Comparison of ENCODE assay signal across 23 cellular contexts in genomic region chr4:77235289-77235854, GRCh38.
A peak's percentile ranks its signal among the peaks of the same experiment; 100 is the strongest.
DNase-seq lines count a peak whose midpoint lies in the region; ATAC-seq and TF ChIP-seq lines count a peak whose summit lies in the region.
"Had no signal": no experiment of that assay in that cellular context is flagged by ENCODE, and none has a peak within 500 bp of the region (broad histone marks: within the 10 kb centered on the region; RNA-seq: fewer than 3 reads in every experiment).

No MANE protein-coding gene starts in this region.

- DNase-seq in hippocampal formation (lab: John Stamatoyannopoulos, UW) (no peak), natural killer cell (no peak), SHP77 (lab: John Stamatoyannopoulos, UW) (no peak), T-helper 9 cell (no peak)
- DNase-seq: activated CD4-positive, CD25-positive, alpha-beta regulatory T cell; activated CD8-positive, alpha-beta T cell treated with anti-CD3 and anti-CD28 coated beads for 36 hours; activated naive CD4-positive, alpha-beta T cell treated with Interleukin-2 at 50 U/mL for 16 hours; activated T-cell treated with anti-CD3 and anti-CD28 coated beads, Interleukin-2, amount 50 U/mL, for 24 hours; aorta; cerebellar nuclear complex; effector CD8-positive, alpha-beta T cell; midbrain; NCI-H146; NCI-H2171 treated with DMSO at 0.1 percent for 48 hours; Peyer's patch; stimulated activated CD4-positive, alpha-beta T cell treated with anti-CD3 and anti-CD28 coated beads, Interleukin-4, amount 100 ng/mL, for 1 hour had no signal

- H3K4me3 Mint-ChIP-seq in natural killer cell: no peak overlapping the region
- H3K4me3 Mint-ChIP-seq: activated CD8-positive, alpha-beta T cell treated with anti-CD3 and anti-CD28 coated beads for 36 hours; activated T-cell treated with anti-CD3 and anti-CD28 coated beads, Interleukin-2, amount 50 U/mL, for 24 hours; neural crest cell had no signal

- no peak for TF ChIP-seq CTCF in natural killer cell (IDR thresholded peaks at IDR 0.05)

- H3K36me3 Mint-ChIP-seq in natural killer cell: no peaks in the 10 kb centered on the region

- peak; percentile 77 for ATAC-seq in GM18498 (IDR thresholded peaks at IDR 0.05; ENCODE audit: unreplicated experiment)
- ATAC-seq in GM19372 (IDR thresholded peaks at IDR 0.05; ENCODE audit: low read depth, unreplicated experiment): peak; percentile 67
- peak; percentile 74 for ATAC-seq in HG02763 (IDR thresholded peaks at IDR 0.05; ENCODE audit: unreplicated experiment)
- ATAC-seq in HG03565 (IDR thresholded peaks at IDR 0.05; ENCODE audit: unreplicated experiment): peak; percentile 48
- ATAC-seq in natural killer cell: no peak
- ATAC-seq: A549; activated CD8-positive, alpha-beta T cell treated with anti-CD3 and anti-CD28 coated beads for 36 hours; HCT116 had no signal

- H3K27ac Mint-ChIP-seq in natural killer cell: no peak overlapping the region
- H3K27ac Mint-ChIP-seq: activated CD8-positive, alpha-beta T cell treated with anti-CD3 and anti-CD28 coated beads for 36 hours; activated T-cell treated with anti-CD3 and anti-CD28 coated beads, Interleukin-2, amount 50 U/mL, for 24 hours had no signal

- H3K4me1 Mint-ChIP-seq in natural killer cell: no peaks in the 10 kb centered on the region
- H3K4me1 Mint-ChIP-seq: neural crest cell had no signal

- H3K9me3 Mint-ChIP-seq in natural killer cell: no peaks in the 10 kb centered on the region
- H3K9me3 Mint-ChIP-seq: activated CD8-positive, alpha-beta T cell treated with anti-CD3 and anti-CD28 coated beads for 36 hours; activated T-cell treated with anti-CD3 and anti-CD28 coated beads, Interleukin-2, amount 50 U/mL, for 24 hours; neural crest cell had no signal

- intact Hi-C loops in natural killer cell (cut with micrococcal nuclease): no loop called here

- peaks cover 9 to 16% of the 10 kb centered on the region in 2 donors for H3K27me3 Mint-ChIP-seq in natural killer cell (ENCODE audit: low read depth in 2 of 2)

Comparison
In these comparisons a context has a peak if more than half of its experiments do, and no peak if none do; other contexts are left out.
1. ATAC-seq: peak in GM18498 (single experiment), GM19372 (single experiment), HG02763 (single experiment) and HG03565 (single experiment); none in natural killer cell (0 of 3).